Comparison of ENCODE assay signal across 29 cellular contexts in genomic region chr6:54886932-54887584, GRCh38. TPM values are rescaled to one million over a fixed set of nuclear protein-coding genes. Genes with fewer than 3 reads are reported as not detected.
"Had no signal": no experiment of that assay in that cellular context is flagged by ENCODE, and none has a peak within 500 bp of the region (broad histone marks: within the 10 kb centered on the region; RNA-seq: fewer than 3 reads in every experiment).

No MANE protein-coding gene starts in this region.

- ATAC-seq: esophagus mucosa; foreskin keratinocyte; gastroesophageal sphincter; heart right ventricle; left lobe of liver; naive thymus-derived CD4-positive, alpha-beta T cell; sciatic nerve; stimulated activated effector memory CD8-positive, alpha-beta T cell treated with anti-CD3 and anti-CD28 coated beads, Interleukin-12 subunit alpha, Interleukin-12 subunit beta, amount 100 ng/mL, for 72 hours had no signal

- H3K4me1 ChIP-seq: gastroesophageal sphincter, heart right ventricle, neural progenitor cell, prostate gland, right atrium auricular region, testis, tibial artery, upper lobe of left lung had no signal

- H3K9me3 ChIP-seq: gastroesophageal sphincter, prostate gland, right atrium auricular region, testis, tibial artery, upper lobe of left lung had no signal

- H3K36me3 ChIP-seq: gastroesophageal sphincter, heart right ventricle, neural progenitor cell, prostate gland, right atrium auricular region, tibial artery, upper lobe of left lung had no signal

- H3K4me1 Mint-ChIP-seq: endodermal cell; memory B cell; naive thymus-derived CD4-positive, alpha-beta T cell; nephron; neural progenitor cell; stimulated activated effector memory CD8-positive, alpha-beta T cell treated with anti-CD3 and anti-CD28 coated beads, Interleukin-12 subunit alpha, Interleukin-12 subunit beta, amount 100 ng/mL, for 72 hours had no signal

- H3K9me3 Mint-ChIP-seq: nephron, neural progenitor cell had no signal

- H3K27me3 ChIP-seq: foreskin keratinocyte, gastroesophageal sphincter, heart right ventricle, neural progenitor cell, right atrium auricular region, testis, tibial artery, upper lobe of left lung had no signal

- H3K27me3 Mint-ChIP-seq: memory B cell; naive thymus-derived CD4-positive, alpha-beta T cell had no signal

- H3K27ac ChIP-seq: epithelial cell of prostate, foreskin keratinocyte, gastroesophageal sphincter, heart right ventricle, neural progenitor cell, prostate gland, right atrium auricular region, testis, tibial artery, upper lobe of left lung had no signal

- H3K4me2 ChIP-seq: neural progenitor cell had no signal

- FAIRE-seq: urothelium cell line had no signal

- DNase-seq: effector CD8-positive, alpha-beta T cell; endodermal cell; foreskin keratinocyte; heart right ventricle; hippocampal formation; islet precursor cell; naive thymus-derived CD4-positive, alpha-beta T cell; stimulated activated CD4-positive, alpha-beta T cell treated with anti-CD3 and anti-CD28 coated beads, Interleukin-2, amount 100 ng/mL, for 24 hours; stimulated activated CD4-positive, alpha-beta T cell treated with anti-CD3 and anti-CD28 coated beads, Interleukin-4, amount 100 ng/mL, for 24 hours; stimulated activated naive CD4-positive, alpha-beta T cell treated with Interleukin-2 at 50 U/mL for 16 hours; substantia nigra; testis; tibial artery; upper lobe of left lung had no signal

- H3K4me3 ChIP-seq: gastroesophageal sphincter, heart right ventricle, lung, neural progenitor cell, prostate gland, right atrium auricular region, testis, tibial artery, upper lobe of left lung had no signal

- H3K36me3 Mint-ChIP-seq: memory B cell; naive thymus-derived CD4-positive, alpha-beta T cell; neural progenitor cell; stimulated activated effector memory CD8-positive, alpha-beta T cell treated with anti-CD3 and anti-CD28 coated beads, Interleukin-12 subunit alpha, Interleukin-12 subunit beta, amount 100 ng/mL, for 72 hours had no signal

- H3K4me3 Mint-ChIP-seq: endodermal cell; memory B cell; mesothelial cell of epicardium; naive thymus-derived CD4-positive, alpha-beta T cell; nephron; neural progenitor cell; stimulated activated effector memory CD8-positive, alpha-beta T cell treated with anti-CD3 and anti-CD28 coated beads, Interleukin-12 subunit alpha, Interleukin-12 subunit beta, amount 100 ng/mL, for 72 hours had no signal

- H3K27ac Mint-ChIP-seq: endodermal cell; memory B cell; mesothelial cell of epicardium; naive thymus-derived CD4-positive, alpha-beta T cell; nephron; neural progenitor cell; stimulated activated effector memory CD8-positive, alpha-beta T cell treated with anti-CD3 and anti-CD28 coated beads, Interleukin-12 subunit alpha, Interleukin-12 subunit beta, amount 100 ng/mL, for 72 hours had no signal

- H3K9ac ChIP-seq: neural progenitor cell had no signal

- H2AFZ ChIP-seq: neural progenitor cell had no signal

RNA-seq across cellular contexts. Expression of gene FAM83B, which starts 40.5 kb away (rescaled TPM):
- total RNA-seq: naive thymus-derived CD4-positive, alpha-beta T cell; osteoblast; sciatic nerve had no signal
- polyA plus RNA-seq: naive thymus-derived CD4-positive, alpha-beta T cell had no signal
